20 cellular contexts compared by ENCODE assay signal in genomic region chr11:92285776-92286175, GRCh38.
DNase-seq lines count a peak whose midpoint lies in the region; ATAC-seq, FAIRE-seq and TF ChIP-seq lines count a peak whose summit lies in the region.
"Had no signal": no experiment of that assay in that cellular context is flagged by ENCODE, and none has a peak within 500 bp of the region (broad histone marks: within the 10 kb centered on the region; RNA-seq: fewer than 3 reads in every experiment).

No MANE protein-coding gene starts in this region.

- no peak for TF ChIP-seq EP300 in H1 (IDR thresholded peaks at IDR 0.05; ENCODE audit: borderline replicate concordance in 1 of 2, low read depth in 2 of 2, low read length in 2 of 2)

- no peaks in the 10 kb centered on the region; the same call in 1 of the 2 replicates for H3K36me3 ChIP-seq in Caco-2 (ENCODE audit: control insufficient read depth, insufficient read depth, low read length)
- no peaks in the 10 kb centered on the region for H3K36me3 ChIP-seq in H1 (ENCODE audit: control insufficient read depth in 2 of 4, insufficient read depth in 4 of 4, low read length in 3 of 4)
- no peaks in the 10 kb centered on the region for H3K36me3 ChIP-seq in trophoblast cell (ENCODE audit: control insufficient read depth in 1 of 2, insufficient read depth in 2 of 2, low read length in 2 of 2)
- H3K36me3 ChIP-seq: HAP-1 had no signal

- no peak overlapping the region for H2BK20ac ChIP-seq in H1 (ENCODE audit: low read length)

- H3K36me3 Mint-ChIP-seq in Caco-2 (ENCODE audit: insufficient read depth, unreplicated experiment) = peaks cover 6% of the 10 kb centered on the region
- H3K36me3 Mint-ChIP-seq: CD4-positive, alpha-beta memory T cell had no signal

- no peak overlapping the region for H2BK5ac ChIP-seq in H1 (ENCODE audit: low read depth, low read length)
- H2BK5ac ChIP-seq in trophoblast cell (ENCODE audit: low read depth, low read length, poor library complexity) = no peak overlapping the region

- H3K4ac ChIP-seq in H1 (replicated peaks; ENCODE audit: insufficient read length, low read depth, low read length) (no peak overlapping the region), trophoblast cell (ENCODE audit: low read depth, low read length) (no peak overlapping the region)

- H3K4me1 Mint-ChIP-seq in Caco-2 (ENCODE audit: low read depth, unreplicated experiment) = peaks cover 68% of the 10 kb centered on the region
- H3K4me1 Mint-ChIP-seq: B cell; CD4-positive, alpha-beta memory T cell had no signal

- H3K27me3 Mint-ChIP-seq in Caco-2 (ENCODE audit: insufficient read depth, unreplicated experiment) = no peaks in the 10 kb centered on the region
- H3K27me3 Mint-ChIP-seq: B cell; CD4-positive, alpha-beta memory T cell had no signal

- peak overlapping the region; percentile 66 for H3K18ac ChIP-seq in H1 (ENCODE audit: extremely low read depth, low read length)
- H3K18ac ChIP-seq in trophoblast cell (ENCODE audit: low read length) = peak overlapping the region; percentile 61

- BruUV-seq in Caco-2 (replicated peaks; lab: Mats Ljungman, UMichigan) = no TSS peak

- no peak overlapping the region for H3K9ac ChIP-seq in H1 (replicated peaks in 1 of 4; ENCODE audit: extremely low read depth in 1 of 4, low read depth in 3 of 4, low read length in 3 of 4)
- no peak overlapping the region for H3K9ac ChIP-seq in trophoblast cell (ENCODE audit: low read length)
- H3K9ac ChIP-seq: GM23248 had no signal

- ATAC-seq in HG03521 (IDR thresholded peaks at IDR 0.05; ENCODE audit: unreplicated experiment) (no peak), HG02884 (IDR thresholded peaks at IDR 0.05; ENCODE audit: unreplicated experiment) (no peak), HG03196 (IDR thresholded peaks at IDR 0.05; ENCODE audit: unreplicated experiment) (no peak)

- no peak overlapping the region for H3K27ac ChIP-seq in H1 (ENCODE audit: low read depth, low read length)
- H3K27ac ChIP-seq in trophoblast cell (ENCODE audit: low read depth, low read length) = no peak overlapping the region
- H3K27ac ChIP-seq: GM23248 had no signal

- H3K14ac ChIP-seq in H1 (ENCODE audit: insufficient read length) (no peak overlapping the region), trophoblast cell (ENCODE audit: low read length) (no peak overlapping the region)

- H2BK15ac ChIP-seq in H1 (ENCODE audit: low read length) = no peak overlapping the region

- H2BK120ac ChIP-seq in H1 (replicated peaks; ENCODE audit: low read depth, low read length) (no peak overlapping the region), trophoblast cell (ENCODE audit: insufficient read depth, low read length, poor library complexity) (no peak overlapping the region)

- H4K8ac ChIP-seq in H1 (ENCODE audit: extremely low read depth, insufficient read depth, low read length) (no peak overlapping the region), trophoblast cell (ENCODE audit: low read depth, low read length) (no peak overlapping the region)

- H4K91ac ChIP-seq in H1 (replicated peaks; ENCODE audit: insufficient read length, low read length) (no peak overlapping the region), trophoblast cell (ENCODE audit: low read depth, low read length) (no peak overlapping the region)

- WGBS in H1 (ENCODE audit: extremely low coverage in 1 of 2, insufficient coverage in 1 of 2, insufficient read length in 1 of 2, insufficient replicate concordance in 2 of 2, low coverage in 1 of 2, low lambda C conversion rate in 2 of 2, missing lambda C conversion rate in 1 of 2), 2 experiments = 89% methylated on average over 5 of the region's 5 CpGs; no CpG with 5 or more reads in 1 of the 2 experiments
- WGBS in trophoblast cell (ENCODE audit: extremely low coverage, insufficient coverage, insufficient read length) = no CpG with 5 or more reads among the region's 5 CpGs

- peaks cover 0 to 7% of the 10 kb centered on the region in 2 experiments; a peak in 1 of 4 replicates for H3K79me2 ChIP-seq in H1 (ENCODE audit: control insufficient read depth in 1 of 2, insufficient read depth in 2 of 2, low read length in 2 of 2)
- H3K79me2 ChIP-seq in trophoblast cell (ENCODE audit: control insufficient read depth, insufficient read depth, low read length, poor library complexity) = no peaks in the 10 kb centered on the region

- H3K9me3 ChIP-seq in Caco-2 = no peaks in the 10 kb centered on the region; the same call in 1 of the 2 replicates
- no peaks in the 10 kb centered on the region for H3K9me3 ChIP-seq in H1 (ENCODE audit: insufficient read depth in 2 of 2, low read depth in 1 of 2, low read length in 1 of 2)
- no peaks in the 10 kb centered on the region for H3K9me3 ChIP-seq in trophoblast cell (ENCODE audit: insufficient read depth, low read depth, low read length)
- H3K9me3 ChIP-seq: HAP-1 had no signal

- no peak for TF ChIP-seq RAD21 in H1 (IDR thresholded peaks at IDR 0.05 in 1 of 2, conservative IDR thresholded peaks at IDR 0.05 in 1 of 2; ENCODE audit: low read depth in 2 of 2, low read length in 2 of 2)

- H3K4me1 ChIP-seq in Caco-2 = peaks cover 61% of the 10 kb centered on the region
- H3K4me1 ChIP-seq in H1 (replicated peaks in 1 of 4; ENCODE audit: control insufficient read depth in 3 of 4, insufficient read depth in 4 of 4, low read length in 3 of 4) = peaks cover 0 to 4% (median 3%) of the 10 kb centered on the region in 4 experiments; a peak in 4 of 7 replicates
- no peaks in the 10 kb centered on the region for H3K4me1 ChIP-seq in trophoblast cell (ENCODE audit: control insufficient read depth in 1 of 2, insufficient read depth in 2 of 2, low read length in 2 of 2)
- H3K4me1 ChIP-seq: HAP-1 had no signal

- intact Hi-C loops in Caco-2 (cut with micrococcal nuclease; ENCODE audit: unreplicated experiment) = loop anchor here (1.0 to 5.0 kb wide), 3 partner anchors 16 to 122 kb away; no protein-coding TSS in a partner anchor

- H3K4me3 ChIP-seq in Caco-2 (ENCODE audit: low read depth, low read length) = no peak overlapping the region
- no peak overlapping the region for H3K4me3 ChIP-seq in H1 (ENCODE audit: extremely low read depth in 1 of 4, insufficient read depth in 2 of 4, low read depth in 3 of 4, low read length in 4 of 4)
- H3K4me3 ChIP-seq in trophoblast cell (ENCODE audit: low read depth, low read length) = no peak overlapping the region
- H3K4me3 ChIP-seq: GM23248, HAP-1 had no signal

- H3K27me3 ChIP-seq in Caco-2 (replicated peaks; ENCODE audit: control insufficient read depth, insufficient read depth, low read length) (no peaks in the 10 kb centered on the region), H1 (replicated peaks in 1 of 4; ENCODE audit: control insufficient read depth in 3 of 4, extremely low read depth in 1 of 4, insufficient read depth in 3 of 4, low read length in 3 of 4) (no peaks in the 10 kb centered on the region), trophoblast cell (ENCODE audit: insufficient read depth, low read length) (no peaks in the 10 kb centered on the region)

- peak; percentile 45 for FAIRE-seq in H1 (lab: Jason Lieb, UNC)
- FAIRE-seq: G401.6, GM12892, GM19239, H54 had no signal

- TF ChIP-seq CTCF in Caco-2 (IDR thresholded peaks at IDR 0.05; ENCODE audit: insufficient read depth in 1 of 2, low read depth in 1 of 2, low read length in 1 of 2, severe bottlenecking in 1 of 2, unreplicated experiment in 1 of 2) (no peak), H1 (IDR thresholded peaks at IDR 0.05; ENCODE audit: control extremely low read depth in 1 of 3, insufficient read depth in 1 of 3, low read depth in 1 of 3, low read length in 3 of 3) (no peak)

- no peak overlapping the region for H3K4me2 ChIP-seq in H1 (ENCODE audit: insufficient read depth in 1 of 2, low read depth in 2 of 2, low read length in 2 of 2)
- H3K4me2 ChIP-seq in trophoblast cell (ENCODE audit: low read length) = no peak overlapping the region

- no peak overlapping the region for H4K12ac ChIP-seq in trophoblast cell (ENCODE audit: low read depth, low read length)

- POLR2A ChIA-PET in Caco-2 (lab: Charles Lee) = interaction anchor here (2.0 kb wide), 1 partner anchor 17 kb away, joined by 17 read pairs; no protein-coding TSS in a partner anchor
- POLR2A ChIA-PET in H1 (lab: Charles Lee; ENCODE audit: partially characterized antibody) = interaction anchor here (0.7 kb wide), 1 partner anchor 1339 kb away, joined by 3 read pairs; no protein-coding TSS in a partner anchor

- H3K9me3 Mint-ChIP-seq in Caco-2 (ENCODE audit: unreplicated experiment) = peaks cover 21% of the 10 kb centered on the region
- H3K9me3 Mint-ChIP-seq: HFFc6 had no signal

- H2AFZ ChIP-seq in H1 (ENCODE audit: low read length) = no peak overlapping the region
- H2AFZ ChIP-seq in trophoblast cell (ENCODE audit: insufficient read depth, low read length, poor library complexity) = no peak overlapping the region
- H2AFZ ChIP-seq: GM23248 had no signal

- in situ Hi-C loops in ACHN (cut with HindIII; ENCODE audit: low pct_ligation_motif_present, low pct_unique_long_range_greater_than_20kb, low sequenced_read_pairs) = no loop called here

- no peak overlapping the region for H4K5ac ChIP-seq in H1 (ENCODE audit: insufficient read length, low read depth, low read length)

- H2BK12ac ChIP-seq in H1 (ENCODE audit: low read depth, low read length) (peak overlapping the region; percentile 2; the same call in 1 of the 2 replicates), trophoblast cell (ENCODE audit: low read length) (peak overlapping the region; percentile 94)

- no peak for TF ChIP-seq POLR2A in H1 (IDR thresholded peaks at IDR 0.05; ENCODE audit: control extremely low read depth in 1 of 2, low read depth in 2 of 2, low read length in 2 of 2)

- H3K4me3 Mint-ChIP-seq in Caco-2 (ENCODE audit: unreplicated experiment) = no peak overlapping the region
- H3K4me3 Mint-ChIP-seq: B cell; CD4-positive, alpha-beta memory T cell; HFFc6 had no signal

- H3K56ac ChIP-seq in H1 (replicated peaks; ENCODE audit: insufficient read length, low read depth, low read length) = no peak overlapping the region

- DNase-seq in Caco-2 = no peak
- DNase-seq in H1 (ENCODE audit: low read depth in 1 of 2, low spot score in 2 of 2) = no peak
- no peak for DNase-seq in trophoblast cell
- no peak for DNase-seq in ACHN
- DNase-seq: C1 segment of cervical spinal cord; CD4-positive, alpha-beta memory T cell; COR-L47; DMS153; DND-41; GM23248; HFFc6 had no signal

- H2AK5ac ChIP-seq in H1 (ENCODE audit: low read depth, low read length) (no peak overlapping the region), trophoblast cell (ENCODE audit: low read length) (peak overlapping the region; percentile 83)

- CTCF ChIA-PET in Caco-2 (lab: Charles Lee) (interaction anchor here (1.1 to 2.1 kb wide), 3 partner anchors 8 to 74 kb away, joined by 4 to 12 read pairs (median 11); no protein-coding TSS in a partner anchor), H1 (lab: Charles Lee; ENCODE audit: partially characterized antibody) (interaction anchor here (0.6 to 3.9 kb wide), 6 partner anchors 12 to 1630 kb away, joined by 3 to 14 read pairs (median 9); no protein-coding TSS in a partner anchor)

- H3K79me1 ChIP-seq in H1 (ENCODE audit: low read depth, low read length) (no peaks in the 10 kb centered on the region), trophoblast cell (ENCODE audit: low read length) (no peaks in the 10 kb centered on the region)

- no peaks in the 10 kb centered on the region for H4K20me1 ChIP-seq in H1 (replicated peaks in 1 of 2; ENCODE audit: control insufficient read depth in 1 of 2, insufficient read depth in 2 of 2, low read length in 2 of 2)

- H3K23ac ChIP-seq in H1 (ENCODE audit: insufficient read length) (no peak overlapping the region), trophoblast cell (ENCODE audit: low read length) (no peak overlapping the region)

- H3K27ac Mint-ChIP-seq in Caco-2 (ENCODE audit: unreplicated experiment) = peak overlapping the region; percentile 80
- H3K27ac Mint-ChIP-seq: B cell; CD4-positive, alpha-beta memory T cell; HFFc6 had no signal

- no peaks in the 10 kb centered on the region for H3K23me2 ChIP-seq in H1 (ENCODE audit: low read depth, low read length)
